Comparison of ENCODE assay signal across 24 cellular contexts in genomic region chr9:80292231-80292630, GRCh38.
"Had no signal": no experiment of that assay in that cellular context is flagged by ENCODE, and none has a peak within 500 bp of the region (broad histone marks: within the 10 kb centered on the region; RNA-seq: fewer than 3 reads in every experiment).

No MANE protein-coding gene starts in this region.

- H3K36me3 ChIP-seq: colonic mucosa, esophagus squamous epithelium, gastrocnemius medialis, heart right ventricle, left lung, lower lobe of right lung had no signal

- DNase-seq: colonic mucosa; cortex of kidney; effector CD8-positive, alpha-beta T cell; effector memory CD8-positive, alpha-beta T cell; endodermal cell; erythroblast; esophagus squamous epithelium; foreskin fibroblast; foreskin melanocyte; gastrocnemius medialis; glutamatergic neuron; head of caudate nucleus; heart right ventricle; hippocampal formation; left cardiac atrium; left lung; left ventricle myocardium superior; lower lobe of right lung; mesenchymal stem cell; mucosa of descending colon had no signal

- FAIRE-seq: endometrium, islet of Langerhans, keratinocyte had no signal

- H3K9me3 ChIP-seq: colonic mucosa, esophagus squamous epithelium, gastrocnemius medialis, lower lobe of right lung had no signal

- H3K4me1 ChIP-seq: colonic mucosa, esophagus squamous epithelium, gastrocnemius medialis, heart right ventricle, left lung, lower lobe of right lung had no signal

- H3K27me3 ChIP-seq: colonic mucosa, esophagus squamous epithelium, gastrocnemius medialis, heart right ventricle, left lung had no signal

- H3K27ac ChIP-seq: colonic mucosa, epithelial cell of prostate, esophagus squamous epithelium, gastrocnemius medialis, heart right ventricle, left lung, lower lobe of right lung had no signal

- H3K4me3 ChIP-seq: colonic mucosa, esophagus squamous epithelium, gastrocnemius medialis, heart right ventricle, left lung, lower lobe of right lung, mucosa of descending colon had no signal
